Comparison of ENCODE assay signal across 1 cellular context in the genomic region with DNA sequence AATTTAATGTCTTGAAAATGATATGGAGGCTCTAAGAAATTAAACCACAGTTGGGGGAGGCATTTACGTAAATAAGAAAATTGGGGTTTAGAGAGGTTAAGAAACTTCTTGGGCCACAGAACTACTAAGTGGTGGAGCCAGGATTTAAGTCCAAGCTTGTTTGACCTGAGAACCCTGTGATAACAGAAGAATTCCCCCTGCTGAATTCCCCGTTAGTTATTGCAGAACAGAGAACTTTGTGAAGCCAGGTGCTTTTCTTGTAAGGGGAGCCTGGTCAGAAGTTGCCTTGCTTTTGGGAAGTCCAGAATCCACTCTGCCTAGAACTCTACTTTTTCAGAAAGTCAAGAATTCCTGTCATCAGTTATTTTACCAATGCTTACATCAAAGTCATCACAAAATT.
TF ChIP-seq lines count a peak whose summit lies in the region.

No MANE protein-coding gene starts in this region.

TF ChIP-seq in GM12878, 131 proteins besides CTCF, POLR2A, EP300 and RAD21 (continued from another document and continues in another):
- TF ChIP-seq, protein P1, sequence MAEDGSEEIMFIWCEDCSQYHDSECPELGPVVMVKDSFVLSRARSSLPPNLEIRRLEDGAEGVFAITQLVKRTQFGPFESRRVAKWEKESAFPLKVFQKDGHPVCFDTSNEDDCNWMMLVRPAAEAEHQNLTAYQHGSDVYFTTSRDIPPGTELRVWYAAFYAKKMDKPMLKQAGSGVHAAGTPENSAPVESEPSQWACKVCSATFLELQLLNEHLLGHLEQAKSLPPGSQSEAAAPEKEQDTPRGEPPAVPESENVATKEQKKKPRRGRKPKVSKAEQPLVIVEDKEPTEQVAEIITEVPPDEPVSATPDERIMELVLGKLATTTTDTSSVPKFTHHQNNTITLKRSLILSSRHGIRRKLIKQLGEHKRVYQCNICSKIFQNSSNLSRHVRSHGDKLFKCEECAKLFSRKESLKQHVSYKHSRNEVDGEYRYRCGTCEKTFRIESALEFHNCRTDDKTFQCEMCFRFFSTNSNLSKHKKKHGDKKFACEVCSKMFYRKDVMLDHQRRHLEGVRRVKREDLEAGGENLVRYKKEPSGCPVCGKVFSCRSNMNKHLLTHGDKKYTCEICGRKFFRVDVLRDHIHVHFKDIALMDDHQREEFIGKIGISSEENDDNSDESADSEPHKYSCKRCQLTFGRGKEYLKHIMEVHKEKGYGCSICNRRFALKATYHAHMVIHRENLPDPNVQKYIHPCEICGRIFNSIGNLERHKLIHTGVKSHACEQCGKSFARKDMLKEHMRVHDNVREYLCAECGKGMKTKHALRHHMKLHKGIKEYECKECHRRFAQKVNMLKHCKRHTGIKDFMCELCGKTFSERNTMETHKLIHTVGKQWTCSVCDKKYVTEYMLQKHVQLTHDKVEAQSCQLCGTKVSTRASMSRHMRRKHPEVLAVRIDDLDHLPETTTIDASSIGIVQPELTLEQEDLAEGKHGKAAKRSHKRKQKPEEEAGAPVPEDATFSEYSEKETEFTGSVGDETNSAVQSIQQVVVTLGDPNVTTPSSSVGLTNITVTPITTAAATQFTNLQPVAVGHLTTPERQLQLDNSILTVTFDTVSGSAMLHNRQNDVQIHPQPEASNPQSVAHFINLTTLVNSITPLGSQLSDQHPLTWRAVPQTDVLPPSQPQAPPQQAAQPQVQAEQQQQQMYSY (CRISPR knock-in tag; IDR thresholded peaks at IDR 0.05): no peak
- no peak for TF ChIP-seq LARP7 (IDR thresholded peaks at IDR 0.05)
- TF ChIP-seq, protein P2, sequence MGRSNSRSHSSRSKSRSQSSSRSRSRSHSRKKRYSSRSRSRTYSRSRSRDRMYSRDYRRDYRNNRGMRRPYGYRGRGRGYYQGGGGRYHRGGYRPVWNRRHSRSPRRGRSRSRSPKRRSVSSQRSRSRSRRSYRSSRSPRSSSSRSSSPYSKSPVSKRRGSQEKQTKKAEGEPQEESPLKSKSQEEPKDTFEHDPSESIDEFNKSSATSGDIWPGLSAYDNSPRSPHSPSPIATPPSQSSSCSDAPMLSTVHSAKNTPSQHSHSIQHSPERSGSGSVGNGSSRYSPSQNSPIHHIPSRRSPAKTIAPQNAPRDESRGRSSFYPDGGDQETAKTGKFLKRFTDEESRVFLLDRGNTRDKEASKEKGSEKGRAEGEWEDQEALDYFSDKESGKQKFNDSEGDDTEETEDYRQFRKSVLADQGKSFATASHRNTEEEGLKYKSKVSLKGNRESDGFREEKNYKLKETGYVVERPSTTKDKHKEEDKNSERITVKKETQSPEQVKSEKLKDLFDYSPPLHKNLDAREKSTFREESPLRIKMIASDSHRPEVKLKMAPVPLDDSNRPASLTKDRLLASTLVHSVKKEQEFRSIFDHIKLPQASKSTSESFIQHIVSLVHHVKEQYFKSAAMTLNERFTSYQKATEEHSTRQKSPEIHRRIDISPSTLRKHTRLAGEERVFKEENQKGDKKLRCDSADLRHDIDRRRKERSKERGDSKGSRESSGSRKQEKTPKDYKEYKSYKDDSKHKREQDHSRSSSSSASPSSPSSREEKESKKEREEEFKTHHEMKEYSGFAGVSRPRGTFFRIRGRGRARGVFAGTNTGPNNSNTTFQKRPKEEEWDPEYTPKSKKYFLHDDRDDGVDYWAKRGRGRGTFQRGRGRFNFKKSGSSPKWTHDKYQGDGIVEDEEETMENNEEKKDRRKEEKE (IDR thresholded peaks at IDR 0.05): no peak
- TF ChIP-seq, protein P3, sequence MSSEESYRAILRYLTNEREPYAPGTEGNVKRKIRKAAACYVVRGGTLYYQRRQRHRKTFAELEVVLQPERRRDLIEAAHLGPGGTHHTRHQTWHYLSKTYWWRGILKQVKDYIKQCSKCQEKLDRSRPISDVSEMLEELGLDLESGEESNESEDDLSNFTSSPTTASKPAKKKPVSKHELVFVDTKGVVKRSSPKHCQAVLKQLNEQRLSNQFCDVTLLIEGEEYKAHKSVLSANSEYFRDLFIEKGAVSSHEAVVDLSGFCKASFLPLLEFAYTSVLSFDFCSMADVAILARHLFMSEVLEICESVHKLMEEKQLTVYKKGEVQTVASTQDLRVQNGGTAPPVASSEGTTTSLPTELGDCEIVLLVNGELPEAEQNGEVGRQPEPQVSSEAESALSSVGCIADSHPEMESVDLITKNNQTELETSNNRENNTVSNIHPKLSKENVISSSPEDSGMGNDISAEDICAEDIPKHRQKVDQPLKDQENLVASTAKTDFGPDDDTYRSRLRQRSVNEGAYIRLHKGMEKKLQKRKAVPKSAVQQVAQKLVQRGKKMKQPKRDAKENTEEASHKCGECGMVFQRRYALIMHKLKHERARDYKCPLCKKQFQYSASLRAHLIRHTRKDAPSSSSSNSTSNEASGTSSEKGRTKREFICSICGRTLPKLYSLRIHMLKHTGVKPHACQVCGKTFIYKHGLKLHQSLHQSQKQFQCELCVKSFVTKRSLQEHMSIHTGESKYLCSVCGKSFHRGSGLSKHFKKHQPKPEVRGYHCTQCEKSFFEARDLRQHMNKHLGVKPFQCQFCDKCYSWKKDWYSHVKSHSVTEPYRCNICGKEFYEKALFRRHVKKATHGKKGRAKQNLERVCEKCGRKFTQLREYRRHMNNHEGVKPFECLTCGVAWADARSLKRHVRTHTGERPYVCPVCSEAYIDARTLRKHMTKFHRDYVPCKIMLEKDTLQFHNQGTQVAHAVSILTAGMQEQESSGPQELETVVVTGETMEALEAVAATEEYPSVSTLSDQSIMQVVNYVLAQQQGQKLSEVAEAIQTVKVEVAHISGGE (CRISPR knock-in tag; IDR thresholded peaks at IDR 0.05): no peak
- TF ChIP-seq, protein P4, sequence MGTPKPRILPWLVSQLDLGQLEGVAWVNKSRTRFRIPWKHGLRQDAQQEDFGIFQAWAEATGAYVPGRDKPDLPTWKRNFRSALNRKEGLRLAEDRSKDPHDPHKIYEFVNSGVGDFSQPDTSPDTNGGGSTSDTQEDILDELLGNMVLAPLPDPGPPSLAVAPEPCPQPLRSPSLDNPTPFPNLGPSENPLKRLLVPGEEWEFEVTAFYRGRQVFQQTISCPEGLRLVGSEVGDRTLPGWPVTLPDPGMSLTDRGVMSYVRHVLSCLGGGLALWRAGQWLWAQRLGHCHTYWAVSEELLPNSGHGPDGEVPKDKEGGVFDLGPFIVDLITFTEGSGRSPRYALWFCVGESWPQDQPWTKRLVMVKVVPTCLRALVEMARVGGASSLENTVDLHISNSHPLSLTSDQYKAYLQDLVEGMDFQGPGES (IDR thresholded peaks at IDR 0.05): no peak
- TF ChIP-seq, protein P5, sequence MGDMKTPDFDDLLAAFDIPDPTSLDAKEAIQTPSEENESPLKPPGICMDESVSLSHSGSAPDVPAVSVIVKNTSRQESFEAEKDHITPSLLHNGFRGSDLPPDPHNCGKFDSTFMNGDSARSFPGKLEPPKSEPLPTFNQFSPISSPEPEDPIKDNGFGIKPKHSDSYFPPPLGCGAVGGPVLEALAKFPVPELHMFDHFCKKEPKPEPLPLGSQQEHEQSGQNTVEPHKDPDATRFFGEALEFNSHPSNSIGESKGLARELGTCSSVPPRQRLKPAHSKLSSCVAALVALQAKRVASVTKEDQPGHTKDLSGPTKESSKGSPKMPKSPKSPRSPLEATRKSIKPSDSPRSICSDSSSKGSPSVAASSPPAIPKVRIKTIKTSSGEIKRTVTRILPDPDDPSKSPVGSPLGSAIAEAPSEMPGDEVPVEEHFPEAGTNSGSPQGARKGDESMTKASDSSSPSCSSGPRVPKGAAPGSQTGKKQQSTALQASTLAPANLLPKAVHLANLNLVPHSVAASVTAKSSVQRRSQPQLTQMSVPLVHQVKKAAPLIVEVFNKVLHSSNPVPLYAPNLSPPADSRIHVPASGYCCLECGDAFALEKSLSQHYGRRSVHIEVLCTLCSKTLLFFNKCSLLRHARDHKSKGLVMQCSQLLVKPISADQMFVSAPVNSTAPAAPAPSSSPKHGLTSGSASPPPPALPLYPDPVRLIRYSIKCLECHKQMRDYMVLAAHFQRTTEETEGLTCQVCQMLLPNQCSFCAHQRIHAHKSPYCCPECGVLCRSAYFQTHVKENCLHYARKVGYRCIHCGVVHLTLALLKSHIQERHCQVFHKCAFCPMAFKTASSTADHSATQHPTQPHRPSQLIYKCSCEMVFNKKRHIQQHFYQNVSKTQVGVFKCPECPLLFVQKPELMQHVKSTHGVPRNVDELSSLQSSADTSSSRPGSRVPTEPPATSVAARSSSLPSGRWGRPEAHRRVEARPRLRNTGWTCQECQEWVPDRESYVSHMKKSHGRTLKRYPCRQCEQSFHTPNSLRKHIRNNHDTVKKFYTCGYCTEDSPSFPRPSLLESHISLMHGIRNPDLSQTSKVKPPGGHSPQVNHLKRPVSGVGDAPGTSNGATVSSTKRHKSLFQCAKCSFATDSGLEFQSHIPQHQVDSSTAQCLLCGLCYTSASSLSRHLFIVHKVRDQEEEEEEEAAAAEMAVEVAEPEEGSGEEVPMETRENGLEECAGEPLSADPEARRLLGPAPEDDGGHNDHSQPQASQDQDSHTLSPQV (IDR thresholded peaks at IDR 0.05): 0 out of 2 replicates have a peak, but pooled peaks have one; percentile 11
- TF ChIP-seq PML (IDR thresholded peaks at IDR 0.05; ENCODE audit: low read length): no peak
- TF ChIP-seq, protein P6, sequence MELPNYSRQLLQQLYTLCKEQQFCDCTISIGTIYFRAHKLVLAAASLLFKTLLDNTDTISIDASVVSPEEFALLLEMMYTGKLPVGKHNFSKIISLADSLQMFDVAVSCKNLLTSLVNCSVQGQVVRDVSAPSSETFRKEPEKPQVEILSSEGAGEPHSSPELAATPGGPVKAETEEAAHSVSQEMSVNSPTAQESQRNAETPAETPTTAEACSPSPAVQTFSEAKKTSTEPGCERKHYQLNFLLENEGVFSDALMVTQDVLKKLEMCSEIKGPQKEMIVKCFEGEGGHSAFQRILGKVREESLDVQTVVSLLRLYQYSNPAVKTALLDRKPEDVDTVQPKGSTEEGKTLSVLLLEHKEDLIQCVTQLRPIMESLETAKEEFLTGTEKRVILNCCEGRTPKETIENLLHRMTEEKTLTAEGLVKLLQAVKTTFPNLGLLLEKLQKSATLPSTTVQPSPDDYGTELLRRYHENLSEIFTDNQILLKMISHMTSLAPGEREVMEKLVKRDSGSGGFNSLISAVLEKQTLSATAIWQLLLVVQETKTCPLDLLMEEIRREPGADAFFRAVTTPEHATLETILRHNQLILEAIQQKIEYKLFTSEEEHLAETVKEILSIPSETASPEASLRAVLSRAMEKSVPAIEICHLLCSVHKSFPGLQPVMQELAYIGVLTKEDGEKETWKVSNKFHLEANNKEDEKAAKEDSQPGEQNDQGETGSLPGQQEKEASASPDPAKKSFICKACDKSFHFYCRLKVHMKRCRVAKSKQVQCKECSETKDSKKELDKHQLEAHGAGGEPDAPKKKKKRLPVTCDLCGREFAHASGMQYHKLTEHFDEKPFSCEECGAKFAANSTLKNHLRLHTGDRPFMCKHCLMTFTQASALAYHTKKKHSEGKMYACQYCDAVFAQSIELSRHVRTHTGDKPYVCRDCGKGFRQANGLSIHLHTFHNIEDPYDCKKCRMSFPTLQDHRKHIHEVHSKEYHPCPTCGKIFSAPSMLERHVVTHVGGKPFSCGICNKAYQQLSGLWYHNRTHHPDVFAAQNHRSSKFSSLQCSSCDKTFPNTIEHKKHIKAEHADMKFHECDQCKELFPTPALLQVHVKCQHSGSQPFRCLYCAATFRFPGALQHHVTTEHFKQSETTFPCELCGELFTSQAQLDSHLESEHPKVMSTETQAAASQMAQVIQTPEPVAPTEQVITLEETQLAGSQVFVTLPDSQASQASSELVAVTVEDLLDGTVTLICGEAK (IDR thresholded peaks at IDR 0.05; ENCODE audit: borderline replicate concordance): no peak
- 0 out of 2 replicates have a peak, but pooled peaks have one; percentile 17 for TF ChIP-seq CREM (IDR thresholded peaks at IDR 0.05; ENCODE audit: low read depth)
- TF ChIP-seq IKZF1 (conservative IDR thresholded peaks at IDR 0.05): peak; percentile 67
- no peak for TF ChIP-seq CHD4 (IDR thresholded peaks at IDR 0.05)
- TF ChIP-seq, protein P7, sequence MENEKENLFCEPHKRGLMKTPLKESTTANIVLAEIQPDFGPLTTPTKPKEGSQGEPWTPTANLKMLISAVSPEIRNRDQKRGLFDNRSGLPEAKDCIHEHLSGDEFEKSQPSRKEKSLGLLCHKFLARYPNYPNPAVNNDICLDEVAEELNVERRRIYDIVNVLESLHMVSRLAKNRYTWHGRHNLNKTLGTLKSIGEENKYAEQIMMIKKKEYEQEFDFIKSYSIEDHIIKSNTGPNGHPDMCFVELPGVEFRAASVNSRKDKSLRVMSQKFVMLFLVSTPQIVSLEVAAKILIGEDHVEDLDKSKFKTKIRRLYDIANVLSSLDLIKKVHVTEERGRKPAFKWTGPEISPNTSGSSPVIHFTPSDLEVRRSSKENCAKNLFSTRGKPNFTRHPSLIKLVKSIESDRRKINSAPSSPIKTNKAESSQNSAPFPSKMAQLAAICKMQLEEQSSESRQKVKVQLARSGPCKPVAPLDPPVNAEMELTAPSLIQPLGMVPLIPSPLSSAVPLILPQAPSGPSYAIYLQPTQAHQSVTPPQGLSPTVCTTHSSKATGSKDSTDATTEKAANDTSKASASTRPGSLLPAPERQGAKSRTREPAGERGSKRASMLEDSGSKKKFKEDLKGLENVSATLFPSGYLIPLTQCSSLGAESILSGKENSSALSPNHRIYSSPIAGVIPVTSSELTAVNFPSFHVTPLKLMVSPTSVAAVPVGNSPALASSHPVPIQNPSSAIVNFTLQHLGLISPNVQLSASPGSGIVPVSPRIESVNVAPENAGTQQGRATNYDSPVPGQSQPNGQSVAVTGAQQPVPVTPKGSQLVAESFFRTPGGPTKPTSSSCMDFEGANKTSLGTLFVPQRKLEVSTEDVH (IDR thresholded peaks at IDR 0.05; ENCODE audit: low read depth, partially characterized antibody): no peak
- no peak for TF ChIP-seq SP1 (IDR thresholded peaks at IDR 0.05; ENCODE audit: low read depth, low read length)
- 0 out of 2 replicates have a peak, but pooled peaks have one; percentile 25 for TF ChIP-seq GATAD2B (conservative IDR thresholded peaks at IDR 0.05; ENCODE audit: low read depth)
- TF ChIP-seq MTA2 (IDR thresholded peaks at IDR 0.05; ENCODE audit: low read depth): peak; percentile 46; the same call in 1 of the 2 replicates
- 0 out of 2 replicates have a peak, but pooled peaks have one; percentile 36 for TF ChIP-seq CBX5 (IDR thresholded peaks at IDR 0.05; ENCODE audit: low read depth)
- TF ChIP-seq, protein P8, sequence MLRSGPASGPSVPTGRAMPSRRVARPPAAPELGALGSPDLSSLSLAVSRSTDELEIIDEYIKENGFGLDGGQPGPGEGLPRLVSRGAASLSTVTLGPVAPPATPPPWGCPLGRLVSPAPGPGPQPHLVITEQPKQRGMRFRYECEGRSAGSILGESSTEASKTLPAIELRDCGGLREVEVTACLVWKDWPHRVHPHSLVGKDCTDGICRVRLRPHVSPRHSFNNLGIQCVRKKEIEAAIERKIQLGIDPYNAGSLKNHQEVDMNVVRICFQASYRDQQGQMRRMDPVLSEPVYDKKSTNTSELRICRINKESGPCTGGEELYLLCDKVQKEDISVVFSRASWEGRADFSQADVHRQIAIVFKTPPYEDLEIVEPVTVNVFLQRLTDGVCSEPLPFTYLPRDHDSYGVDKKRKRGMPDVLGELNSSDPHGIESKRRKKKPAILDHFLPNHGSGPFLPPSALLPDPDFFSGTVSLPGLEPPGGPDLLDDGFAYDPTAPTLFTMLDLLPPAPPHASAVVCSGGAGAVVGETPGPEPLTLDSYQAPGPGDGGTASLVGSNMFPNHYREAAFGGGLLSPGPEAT (IDR thresholded peaks at IDR 0.05; ENCODE audit: low read depth): peak; percentile 94
- TF ChIP-seq SMC3 (IDR thresholded peaks at IDR 0.05; ENCODE audit: borderline replicate concordance, low read length): no peak
- TF ChIP-seq RELA (IDR thresholded peaks at IDR 0.05; ENCODE audit: borderline replicate concordance, partially characterized antibody): peak; percentile 70
- no peak for TF ChIP-seq STAT3 (IDR thresholded peaks at IDR 0.05; ENCODE audit: low read depth, low read length)
- no peak for TF ChIP-seq YBX1 (IDR thresholded peaks at IDR 0.05)
- TF ChIP-seq SIN3A (IDR thresholded peaks at IDR 0.05; ENCODE audit: low read depth, low read length): no peak
- no peak for TF ChIP-seq ATF7 (IDR thresholded peaks at IDR 0.05; ENCODE audit: low read depth)
